15 cellular contexts compared by ENCODE assay signal in the genomic region with DNA sequence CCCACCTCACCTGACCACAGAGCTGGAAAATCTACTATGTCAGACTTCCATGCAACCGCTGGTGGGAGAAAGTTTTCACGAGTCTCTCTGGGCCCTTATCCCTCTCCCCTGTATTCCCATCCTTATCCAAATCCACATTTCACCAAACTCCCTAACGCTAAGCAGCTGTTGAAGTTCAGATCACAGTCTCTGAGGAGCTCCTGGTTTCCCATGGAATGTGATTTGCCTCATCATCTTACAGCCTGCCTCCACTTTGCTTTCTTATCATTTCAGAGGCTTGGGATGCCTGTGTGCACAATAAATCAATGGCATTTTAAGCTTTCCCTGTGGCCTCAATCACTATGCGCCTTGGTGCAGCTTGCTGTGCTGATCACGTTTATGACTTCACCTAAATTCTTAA.
DNase-seq lines count a peak whose midpoint lies in the region; ATAC-seq and TF ChIP-seq lines count a peak whose summit lies in the region.
"Had no signal": no experiment of that assay in that cellular context is flagged by ENCODE, and none has a peak within 500 bp of the region (broad histone marks: within the 10 kb centered on the region; RNA-seq: fewer than 3 reads in every experiment).

No MANE protein-coding gene starts in this region.

- no peak overlapping the region for H2AK5ac ChIP-seq in mesendoderm (ENCODE audit: low read length)

- H4K8ac ChIP-seq in mesendoderm (ENCODE audit: low read depth, low read length), result no peak overlapping the region

- no peak overlapping the region for H4K5ac ChIP-seq in mesendoderm (ENCODE audit: low read length)

- no peak overlapping the region for H3K4me3 Mint-ChIP-seq in Caco-2 (ENCODE audit: unreplicated experiment)

- H3K4me2 ChIP-seq in SK-N-SH (no peak overlapping the region), mesendoderm (ENCODE audit: low read length) (no peak overlapping the region)

- H3K9ac ChIP-seq in SK-N-SH, result no peak overlapping the region
- H3K9ac ChIP-seq in mesendoderm (ENCODE audit: low read length), result no peak overlapping the region

- CTCF ChIA-PET in SK-N-SH (lab: Yijun Ruan, JAX) (interaction anchor here (1.4 kb wide), 1 partner anchor 18 kb away, joined by 4 read pairs; no protein-coding TSS in a partner anchor), Caco-2 (lab: Charles Lee) (no interaction called here)

- no peak overlapping the region for H3K18ac ChIP-seq in mesendoderm (ENCODE audit: low read length)

- no peak overlapping the region for H2BK120ac ChIP-seq in mesendoderm (ENCODE audit: low read depth, low read length)

- H3K4me1 ChIP-seq in cardiac muscle cell (ENCODE audit: low read depth) (peaks cover 17% of the 10 kb centered on the region), SK-N-SH (ENCODE audit: control insufficient read depth in 1 of 2, insufficient read depth in 2 of 2, low read depth in 1 of 2, low read length in 1 of 2) (peaks cover 2 to 45% of the 10 kb centered on the region in 2 experiments; a peak in 3 of 4 replicates), mesendoderm (ENCODE audit: control insufficient read depth, low read depth, low read length) (no peaks in the 10 kb centered on the region), Caco-2 (no peaks in the 10 kb centered on the region)
- H3K4me1 ChIP-seq: SJSA1 had no signal

- H3K4me3 ChIP-seq in cardiac muscle cell (no peak overlapping the region), SK-N-SH (ENCODE audit: low read depth in 2 of 2, low read length in 1 of 2) (no peak overlapping the region), mesendoderm (ENCODE audit: low read length) (no peak overlapping the region), Caco-2 (ENCODE audit: low read depth, low read length) (no peak overlapping the region)
- H3K4me3 ChIP-seq: SJSA1 had no signal

- no peak for TF ChIP-seq CTCF in cardiac muscle cell (IDR thresholded peaks at IDR 0.05; ENCODE audit: low read depth, low read length)
- no peak for TF ChIP-seq CTCF in SK-N-SH (IDR thresholded peaks at IDR 0.05)
- no peak for TF ChIP-seq CTCF in Caco-2 (IDR thresholded peaks at IDR 0.05; ENCODE audit: insufficient read depth in 1 of 2, low read depth in 1 of 2, low read length in 1 of 2, severe bottlenecking in 1 of 2, unreplicated experiment in 1 of 2)

- peak overlapping the region; percentile 63; the same call in 1 of the 2 replicates for H2AFZ ChIP-seq in SK-N-SH (ENCODE audit: low read depth)

- no peaks in the 10 kb centered on the region for H4K20me1 ChIP-seq in SK-N-SH (ENCODE audit: insufficient read depth)

- no peak overlapping the region for H3K27ac Mint-ChIP-seq in Caco-2 (ENCODE audit: unreplicated experiment)

- H3K79me1 ChIP-seq in mesendoderm (ENCODE audit: low read length), result no peaks in the 10 kb centered on the region

- no peak for TF ChIP-seq RAD21 in SK-N-SH (IDR thresholded peaks at IDR 0.05; ENCODE audit: low read length)

- no peaks in the 10 kb centered on the region for H3K9me2 ChIP-seq in SK-N-SH

- H3K9me3 ChIP-seq in cardiac muscle cell (ENCODE audit: low read depth) (no peaks in the 10 kb centered on the region), SK-N-SH (no peaks in the 10 kb centered on the region), Caco-2 (no peaks in the 10 kb centered on the region)
- H3K9me3 ChIP-seq: SJSA1 had no signal

- peaks cover 4% of the 10 kb centered on the region for H3F3A ChIP-seq in SK-N-SH (replicated peaks; ENCODE audit: insufficient read depth)

- 84% methylated on average over 5 of the region's 5 CpGs for WGBS in SK-N-SH (ENCODE audit: low lambda C conversion rate)
- WGBS in mesendoderm (ENCODE audit: extremely low coverage, insufficient coverage, low lambda C conversion rate), result no CpG with 5 or more reads among the region's 5 CpGs

- POLR2A ChIA-PET in SK-N-SH (lab: Yijun Ruan, JAX), result no interaction called here
- POLR2A ChIA-PET in Caco-2 (lab: Charles Lee), result no interaction called here

- H3K27me3 ChIP-seq in cardiac muscle cell, result no peaks in the 10 kb centered on the region
- H3K27me3 ChIP-seq in SK-N-SH (ENCODE audit: insufficient read depth), result no peaks in the 10 kb centered on the region
- H3K27me3 ChIP-seq in mesendoderm (ENCODE audit: insufficient read depth, low read length, poor library complexity), result no peaks in the 10 kb centered on the region
- H3K27me3 ChIP-seq in Caco-2 (replicated peaks; ENCODE audit: control insufficient read depth, insufficient read depth, low read length), result peaks cover 3% of the 10 kb centered on the region; the same call in 1 of the 2 replicates
- H3K27me3 ChIP-seq: SJSA1 had no signal

- no TSS peak for BruUV-seq in Caco-2 (replicated peaks; lab: Mats Ljungman, UMichigan)

- H2BK5ac ChIP-seq in mesendoderm (ENCODE audit: low read length), result no peak overlapping the region

- H3K79me2 ChIP-seq in SK-N-SH (ENCODE audit: insufficient read depth) (no peaks in the 10 kb centered on the region), mesendoderm (ENCODE audit: control insufficient read depth, insufficient read depth, low read length) (no peaks in the 10 kb centered on the region)

- DNase-seq in cardiac muscle cell (ENCODE audit: low read depth in 1 of 2, low spot score in 1 of 2) (peak; percentile 2 to 79), Right ventricle myocardium inferior (ENCODE audit: missing footprints) (no peak), SK-N-SH (no peak), mesendoderm (peak; percentile 55), NCI-H2196 treated with DMSO at 0.1 percent for 48 hours (lab: John Stamatoyannopoulos, UW; ENCODE audit: unreplicated experiment) (no peak), NCI-H1436 treated with DMSO at 0.1 percent for 48 hours (lab: John Stamatoyannopoulos, UW) (no peak), Caco-2 (no peak), inferior parietal cortex (ENCODE audit: extremely low spot score) (no peak)
- DNase-seq: C1 segment of cervical spinal cord, H7, Karpas-422, NCI-H1105, NCI-H187, NCI-H446 had no signal

- H3K9me3 Mint-ChIP-seq in Caco-2 (ENCODE audit: unreplicated experiment), result no peaks in the 10 kb centered on the region

- peaks cover 7% of the 10 kb centered on the region for H3K4me1 Mint-ChIP-seq in Caco-2 (ENCODE audit: low read depth, unreplicated experiment)

- no peak overlapping the region for H3K56ac ChIP-seq in mesendoderm (ENCODE audit: low read length)

- no peaks in the 10 kb centered on the region for H3K36me3 Mint-ChIP-seq in Caco-2 (ENCODE audit: insufficient read depth, unreplicated experiment)

- H3K36me3 ChIP-seq in cardiac muscle cell, result no peaks in the 10 kb centered on the region
- no peaks in the 10 kb centered on the region for H3K36me3 ChIP-seq in SK-N-SH (replicated peaks in 1 of 2; ENCODE audit: control insufficient read depth in 1 of 2, insufficient read depth in 2 of 2, low read length in 1 of 2)
- no peaks in the 10 kb centered on the region for H3K36me3 ChIP-seq in mesendoderm (ENCODE audit: control insufficient read depth, insufficient read depth, low read length)
- no peaks in the 10 kb centered on the region for H3K36me3 ChIP-seq in Caco-2 (ENCODE audit: control insufficient read depth, insufficient read depth, low read length)
- H3K36me3 ChIP-seq: SJSA1 had no signal

- H3K27ac ChIP-seq in cardiac muscle cell (peak overlapping the region; percentile 85), SK-N-SH (ENCODE audit: low read depth in 2 of 2, low read length in 1 of 2) (peak overlapping the region in 1 of 2 experiments; percentile 38; a peak in 1 of 4 replicates), mesendoderm (ENCODE audit: low read depth, low read length) (no peak overlapping the region)
- H3K27ac ChIP-seq: SJSA1 had no signal

- ATAC-seq in Right ventricle myocardium inferior, result no peak

- no peak overlapping the region for H3K23ac ChIP-seq in mesendoderm (ENCODE audit: low read length)

- TF ChIP-seq EP300 in SK-N-SH (IDR thresholded peaks at IDR 0.05; ENCODE audit: borderline replicate concordance in 1 of 2, low read depth in 1 of 2, low read length in 1 of 2), result no peak

- intact Hi-C loops in Right ventricle myocardium inferior (cut with DNase I), result no loop called here
- intact Hi-C loops in Caco-2 (cut with micrococcal nuclease; ENCODE audit: unreplicated experiment), result no loop called here

- H2BK15ac ChIP-seq in mesendoderm (replicated peaks; ENCODE audit: low read depth), result no peak overlapping the region

- no peak overlapping the region for H3K4ac ChIP-seq in mesendoderm (ENCODE audit: low read depth, low read length)

- peaks cover 11% of the 10 kb centered on the region for H3K27me3 Mint-ChIP-seq in Caco-2 (ENCODE audit: insufficient read depth, unreplicated experiment)

TF ChIP-seq in SK-N-SH, 30 proteins besides CTCF, POLR2A, EP300 and RAD21 (continues in another document):
- no peak for TF ChIP-seq FOXM1 (IDR thresholded peaks at IDR 0.05; ENCODE audit: low read depth)
- no peak for TF ChIP-seq RFX5 (IDR thresholded peaks at IDR 0.05; ENCODE audit: low read length)
- TF ChIP-seq EZH2phosphoT487 (IDR thresholded peaks at IDR 0.05; ENCODE audit: borderline replicate concordance, low read depth), result no peak
- no peak for TF ChIP-seq TEAD4 (IDR thresholded peaks at IDR 0.05; ENCODE audit: borderline replicate concordance, insufficient read depth)
- TF ChIP-seq, protein P1, sequence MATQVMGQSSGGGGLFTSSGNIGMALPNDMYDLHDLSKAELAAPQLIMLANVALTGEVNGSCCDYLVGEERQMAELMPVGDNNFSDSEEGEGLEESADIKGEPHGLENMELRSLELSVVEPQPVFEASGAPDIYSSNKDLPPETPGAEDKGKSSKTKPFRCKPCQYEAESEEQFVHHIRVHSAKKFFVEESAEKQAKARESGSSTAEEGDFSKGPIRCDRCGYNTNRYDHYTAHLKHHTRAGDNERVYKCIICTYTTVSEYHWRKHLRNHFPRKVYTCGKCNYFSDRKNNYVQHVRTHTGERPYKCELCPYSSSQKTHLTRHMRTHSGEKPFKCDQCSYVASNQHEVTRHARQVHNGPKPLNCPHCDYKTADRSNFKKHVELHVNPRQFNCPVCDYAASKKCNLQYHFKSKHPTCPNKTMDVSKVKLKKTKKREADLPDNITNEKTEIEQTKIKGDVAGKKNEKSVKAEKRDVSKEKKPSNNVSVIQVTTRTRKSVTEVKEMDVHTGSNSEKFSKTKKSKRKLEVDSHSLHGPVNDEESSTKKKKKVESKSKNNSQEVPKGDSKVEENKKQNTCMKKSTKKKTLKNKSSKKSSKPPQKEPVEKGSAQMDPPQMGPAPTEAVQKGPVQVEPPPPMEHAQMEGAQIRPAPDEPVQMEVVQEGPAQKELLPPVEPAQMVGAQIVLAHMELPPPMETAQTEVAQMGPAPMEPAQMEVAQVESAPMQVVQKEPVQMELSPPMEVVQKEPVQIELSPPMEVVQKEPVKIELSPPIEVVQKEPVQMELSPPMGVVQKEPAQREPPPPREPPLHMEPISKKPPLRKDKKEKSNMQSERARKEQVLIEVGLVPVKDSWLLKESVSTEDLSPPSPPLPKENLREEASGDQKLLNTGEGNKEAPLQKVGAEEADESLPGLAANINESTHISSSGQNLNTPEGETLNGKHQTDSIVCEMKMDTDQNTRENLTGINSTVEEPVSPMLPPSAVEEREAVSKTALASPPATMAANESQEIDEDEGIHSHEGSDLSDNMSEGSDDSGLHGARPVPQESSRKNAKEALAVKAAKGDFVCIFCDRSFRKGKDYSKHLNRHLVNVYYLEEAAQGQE (IDR thresholded peaks at IDR 0.05; ENCODE audit: low read depth, low read length), result no peak

Comparison
In these comparisons a context has a peak if more than half of its experiments do, and no peak if none do; other contexts are left out.
1. DNase-seq: peak in cardiac muscle cell (2 of 2) and mesendoderm (single experiment); none in Right ventricle myocardium inferior (single experiment), SK-N-SH (single experiment), NCI-H2196 treated with DMSO at 0.1 percent for 48 hours (single experiment), NCI-H1436 treated with DMSO at 0.1 percent for 48 hours (single experiment), Caco-2 (0 of 2) and inferior parietal cortex (single experiment).